ENCODE assay signal across 9 cellular contexts in the genomic region with DNA sequence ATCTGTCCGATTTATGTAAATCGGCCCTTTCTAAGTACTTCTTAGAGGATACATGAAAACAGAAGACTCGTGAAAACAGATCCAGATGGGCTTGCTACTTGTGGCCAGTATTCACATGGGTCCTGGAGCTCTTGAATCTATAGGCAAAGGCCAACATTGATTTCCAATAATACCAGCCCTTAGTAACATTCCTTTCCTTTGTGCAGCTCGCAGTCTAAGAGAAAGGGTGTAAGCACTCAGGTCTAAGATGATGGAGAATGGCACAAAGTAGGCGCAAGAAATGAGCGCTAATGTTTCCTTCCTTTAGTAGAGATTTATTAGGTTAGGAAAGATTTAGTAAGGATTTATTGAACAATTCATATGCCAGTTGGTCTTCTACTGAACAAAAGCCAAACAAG. TPM values are rescaled to one million over a fixed set of nuclear protein-coding genes. Genes with fewer than 3 reads are reported as not detected.
A peak's percentile ranks its signal among the peaks of the same experiment; 100 is the strongest.
DNase-seq lines count a peak whose midpoint lies in the region; ATAC-seq and TF ChIP-seq lines count a peak whose summit lies in the region.
"Had no signal": no experiment of that assay in that cellular context is flagged by ENCODE, and none has a peak within 500 bp of the region (broad histone marks: within the 10 kb centered on the region; RNA-seq: fewer than 3 reads in every experiment).

No MANE protein-coding gene starts in this region.

- TF ChIP-seq CTCF in AG04449 (IDR thresholded peaks at IDR 0.05; ENCODE audit: insufficient read depth, low read length, missing control alignments) (no peak), HEK293 (tag by site-specific recombination; IDR thresholded peaks at IDR 0.05) (no peak), VCaP (conservative IDR thresholded peaks at IDR 0.05) (no peak), gastroesophageal sphincter (IDR thresholded peaks at IDR 0.05) (no peak), omental fat pad (IDR thresholded peaks at IDR 0.05) (no peak)

- no peaks in the 10 kb centered on the region for H3K27me3 ChIP-seq in gastroesophageal sphincter

- no peak for TF ChIP-seq EP300 in gastroesophageal sphincter (IDR thresholded peaks at IDR 0.05)

- H3K36me3 ChIP-seq in HEK293 (ENCODE audit: control insufficient read depth in 2 of 2, insufficient read depth in 1 of 2, low read length in 2 of 2) (no peaks in the 10 kb centered on the region), gastroesophageal sphincter (no peaks in the 10 kb centered on the region)

- no peak for TF ChIP-seq POLR2A in gastroesophageal sphincter (IDR thresholded peaks at IDR 0.05)

- POLR2A ChIA-PET in AG04449 (lab: Yijun Ruan, JAX): interaction anchor here (1.6 kb wide), 1 partner anchor 126 kb away, joined by 3 read pairs; no protein-coding TSS in a partner anchor
- POLR2A ChIA-PET in HEK293 (lab: Yijun Ruan, JAX): interaction anchor here (0.5 to 2.9 kb wide), 2 partner anchors 115 to 125 kb away, joined by 5 to 36 read pairs; a partner anchor contains a TSS

- H3K27ac ChIP-seq in HEK293 (ENCODE audit: extremely low read depth, low read depth, low read length) (peak overlapping the region; percentile 87; the same call in 1 of the 2 replicates), VCaP (peak overlapping the region; percentile 95), gastroesophageal sphincter (peak overlapping the region; percentile 85 to 97 (median 87))

- DNase-seq in AG04449 (ENCODE audit: low read depth, low spot score) (no peak), skeletal muscle cell (ENCODE audit: low read depth) (no peak), omental fat pad (ENCODE audit: low spot score) (no peak), mucosa of gallbladder (ENCODE audit: low spot score) (no peak)

- peak overlapping the region; percentile 72 for H3K4me3 ChIP-seq in AG04449 (ENCODE audit: low read depth, low read length)
- H3K4me3 ChIP-seq in HEK293 (ENCODE audit: low read depth, low read length): no peak overlapping the region; the same call in 1 of the 2 replicates
- peak overlapping the region; percentile 76 to 78 for H3K4me3 ChIP-seq in gastroesophageal sphincter
- H3K4me3 ChIP-seq in skeletal muscle cell (ENCODE audit: low read depth, low read length): peak overlapping the region; percentile 74

- WGBS in gastroesophageal sphincter (ENCODE audit: low coverage in 1 of 2), 2 donors: 13 to 16% methylated on average over 5 to 6 of the region's 6 CpGs

- CTCF ChIA-PET in AG04449 (lab: Yijun Ruan, JAX): interaction anchor here (1.8 kb wide), 1 partner anchor 49 kb away, joined by 6 read pairs; no protein-coding TSS in a partner anchor
- CTCF ChIA-PET in HEK293 (lab: Yijun Ruan, JAX): interaction anchor here (0.6 kb wide), 1 partner anchor 736 kb away, joined by 8 read pairs; no protein-coding TSS in a partner anchor

- H3K4me1 ChIP-seq in HEK293 (ENCODE audit: control insufficient read depth, insufficient read depth, low read length): peaks cover 15% of the 10 kb centered on the region; the same call in 1 of the 2 replicates
- peaks cover 0 to 34% (median 0%) of the 10 kb centered on the region in 3 donors for H3K4me1 ChIP-seq in gastroesophageal sphincter

- no peaks in the 10 kb centered on the region for H3K9me3 ChIP-seq in HEK293 (ENCODE audit: control insufficient read depth, insufficient read depth, low read depth, low read length)
- H3K9me3 ChIP-seq in gastroesophageal sphincter: no peaks in the 10 kb centered on the region

- ATAC-seq in gastroesophageal sphincter (no peak), omental fat pad (ENCODE audit: low FRiP score) (no peak), GM18873 (IDR thresholded peaks at IDR 0.05; ENCODE audit: low FRiP score, unreplicated experiment) (no peak)

TF ChIP-seq in HEK293, 187 proteins besides CTCF, POLR2A, EP300 and RAD21:
- TF ChIP-seq ZNF221 (tag by site-specific recombination; IDR thresholded peaks at IDR 0.05; ENCODE audit: borderline replicate concordance) (no peak), ZNF624 (tag by site-specific recombination; IDR thresholded peaks at IDR 0.05) (no peak)
- TF ChIP-seq, protein P1, sequence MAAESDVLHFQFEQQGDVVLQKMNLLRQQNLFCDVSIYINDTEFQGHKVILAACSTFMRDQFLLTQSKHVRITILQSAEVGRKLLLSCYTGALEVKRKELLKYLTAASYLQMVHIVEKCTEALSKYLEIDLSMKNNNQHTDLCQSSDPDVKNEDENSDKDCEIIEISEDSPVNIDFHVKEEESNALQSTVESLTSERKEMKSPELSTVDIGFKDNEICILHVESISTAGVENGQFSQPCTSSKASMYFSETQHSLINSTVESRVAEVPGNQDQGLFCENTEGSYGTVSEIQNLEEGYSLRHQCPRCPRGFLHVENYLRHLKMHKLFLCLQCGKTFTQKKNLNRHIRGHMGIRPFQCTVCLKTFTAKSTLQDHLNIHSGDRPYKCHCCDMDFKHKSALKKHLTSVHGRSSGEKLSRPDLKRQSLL (tag by site-specific recombination; IDR thresholded peaks at IDR 0.05): peak; percentile 70

RNA-seq across cellular contexts. Expression of a gene that starts 0.6 kb away (rescaled TPM):
- total RNA-seq in gastroesophageal sphincter (not detected), omental fat pad (not detected), mucosa of gallbladder (not detected)
- total RNA-seq: pulmonary artery endothelial cell had no signal

RNA-seq across cellular contexts. Expression of a gene that starts 0.6 kb away (rescaled TPM):
- total RNA-seq in gastroesophageal sphincter: not detected
- total RNA-seq in omental fat pad: not detected
- total RNA-seq in mucosa of gallbladder: not detected
- total RNA-seq: pulmonary artery endothelial cell had no signal
